In genomic region chr6:125931733-125932450, GRCh38 we compare ENCODE assay signal across 1 cellular context.
TF ChIP-seq lines count a peak whose summit lies in the region.

No MANE protein-coding gene starts in this region.

TF ChIP-seq in GM12878, 131 proteins besides CTCF, POLR2A, EP300 and RAD21 (continued from another document and continues in another):
- TF ChIP-seq TCF3 (IDR thresholded peaks at IDR 0.05; ENCODE audit: borderline replicate concordance, insufficient read depth, low read depth, low read length) (no peak), RFX5 (IDR thresholded peaks at IDR 0.05; ENCODE audit: low read depth, low read length) (no peak), ZNF622 (IDR thresholded peaks at IDR 0.05) (no peak), ZZZ3 (IDR thresholded peaks at IDR 0.05; ENCODE audit: control insufficient read depth, insufficient read length, low read depth) (no peak), MTA2 (IDR thresholded peaks at IDR 0.05; ENCODE audit: low read depth) (peak; percentile 57; the same call in 1 of the 2 replicates), NFIC (IDR thresholded peaks at IDR 0.05; ENCODE audit: low read depth, low read length) (peak; percentile 89), RCOR1 (conservative IDR thresholded peaks at IDR 0.05; ENCODE audit: low read depth, low read length) (no peak), IKZF2 (IDR thresholded peaks at IDR 0.05) (peak in 1 of 2 experiments; percentile 45; a peak in 1 of 4 replicates), HDGF (IDR thresholded peaks at IDR 0.05) (no peak), ELK1 (IDR thresholded peaks at IDR 0.05; ENCODE audit: low read depth, low read length) (no peak), DPF2 (IDR thresholded peaks at IDR 0.05) (0 out of 2 replicates have a peak, but pooled peaks have one; percentile 15), PAX8 (IDR thresholded peaks at IDR 0.05) (no peak), SUPT20H (IDR thresholded peaks at IDR 0.05; ENCODE audit: borderline replicate concordance, control insufficient read depth, low read depth, low read length) (no peak), SREBF2 (IDR thresholded peaks at IDR 0.05; ENCODE audit: low read length) (no peak), SMC3 (IDR thresholded peaks at IDR 0.05; ENCODE audit: borderline replicate concordance, low read length) (no peak), STAT3 (IDR thresholded peaks at IDR 0.05; ENCODE audit: low read depth, low read length) (no peak), FOS (IDR thresholded peaks at IDR 0.05; ENCODE audit: borderline replicate concordance, extremely low read depth, insufficient read length) (no peak), YBX1 (IDR thresholded peaks at IDR 0.05) (no peak), FOXK2 (IDR thresholded peaks at IDR 0.05) (no peak), CBX5 (IDR thresholded peaks at IDR 0.05; ENCODE audit: low read depth) (0 out of 2 replicates have a peak, but pooled peaks have one; percentile 74), ZSCAN29 (IDR thresholded peaks at IDR 0.05) (no peak), IRF3 (IDR thresholded peaks at IDR 0.05) (no peak), ATF2 (IDR thresholded peaks at IDR 0.05; ENCODE audit: low read length) (peak; percentile 91), TCF12 (IDR thresholded peaks at IDR 0.05; ENCODE audit: low read depth, low read length) (no peak), ZBTB33 (IDR thresholded peaks at IDR 0.05) (no peak), ESRRA (IDR thresholded peaks at IDR 0.05; ENCODE audit: low read length) (no peak), FOXM1 (IDR thresholded peaks at IDR 0.05; ENCODE audit: low read depth, low read length) (peak; percentile 79; the same call in 1 of the 2 replicates), STAT1 (conservative IDR thresholded peaks at IDR 0.05) (no peak), CREM (IDR thresholded peaks at IDR 0.05; ENCODE audit: low read depth) (peak; percentile 92), MXI1 (IDR thresholded peaks at IDR 0.05; ENCODE audit: low read depth, low read length) (no peak), NFYA (IDR thresholded peaks at IDR 0.05; ENCODE audit: borderline replicate concordance, low read depth, low read length) (no peak), MLLT1 (IDR thresholded peaks at IDR 0.05) (no peak), PML (IDR thresholded peaks at IDR 0.05; ENCODE audit: low read length) (peak; percentile 43; the same call in 1 of the 2 replicates), BCL3 (IDR thresholded peaks at IDR 0.05; ENCODE audit: borderline replicate concordance, insufficient read depth, low read depth, low read length, poor library complexity, severe bottlenecking) (peak; percentile 47), BHLHE40 (IDR thresholded peaks at IDR 0.05; ENCODE audit: borderline replicate concordance in 1 of 2, low read depth in 2 of 2, low read length in 1 of 2) (no peak), SIX5 (IDR thresholded peaks at IDR 0.05; ENCODE audit: low read depth, low read length, severe bottlenecking) (no peak), ZBTB40 (IDR thresholded peaks at IDR 0.05; ENCODE audit: borderline replicate concordance) (no peak), ZNF592 (IDR thresholded peaks at IDR 0.05) (no peak), RELA (IDR thresholded peaks at IDR 0.05; ENCODE audit: borderline replicate concordance, partially characterized antibody) (no peak), HDAC6 (IDR thresholded peaks at IDR 0.05; ENCODE audit: unreplicated experiment) (no peak), EGR1 (IDR thresholded peaks at IDR 0.05; ENCODE audit: borderline replicate concordance in 1 of 2, low read depth in 2 of 2, low read length in 2 of 2) (no peak), SMAD1 (IDR thresholded peaks at IDR 0.05; ENCODE audit: low read depth, partially characterized antibody) (no peak), NR2F1 (conservative IDR thresholded peaks at IDR 0.05) (peak; percentile 75), MYB (IDR thresholded peaks at IDR 0.05; ENCODE audit: borderline replicate concordance, low read depth, low read length) (no peak)
- TF ChIP-seq, protein P1, sequence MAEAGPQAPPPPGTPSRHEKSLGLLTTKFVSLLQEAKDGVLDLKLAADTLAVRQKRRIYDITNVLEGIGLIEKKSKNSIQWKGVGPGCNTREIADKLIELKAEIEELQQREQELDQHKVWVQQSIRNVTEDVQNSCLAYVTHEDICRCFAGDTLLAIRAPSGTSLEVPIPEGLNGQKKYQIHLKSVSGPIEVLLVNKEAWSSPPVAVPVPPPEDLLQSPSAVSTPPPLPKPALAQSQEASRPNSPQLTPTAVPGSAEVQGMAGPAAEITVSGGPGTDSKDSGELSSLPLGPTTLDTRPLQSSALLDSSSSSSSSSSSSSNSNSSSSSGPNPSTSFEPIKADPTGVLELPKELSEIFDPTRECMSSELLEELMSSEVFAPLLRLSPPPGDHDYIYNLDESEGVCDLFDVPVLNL (IDR thresholded peaks at IDR 0.05; ENCODE audit: low read depth, low read length), result no peak
- TF ChIP-seq, protein P2, sequence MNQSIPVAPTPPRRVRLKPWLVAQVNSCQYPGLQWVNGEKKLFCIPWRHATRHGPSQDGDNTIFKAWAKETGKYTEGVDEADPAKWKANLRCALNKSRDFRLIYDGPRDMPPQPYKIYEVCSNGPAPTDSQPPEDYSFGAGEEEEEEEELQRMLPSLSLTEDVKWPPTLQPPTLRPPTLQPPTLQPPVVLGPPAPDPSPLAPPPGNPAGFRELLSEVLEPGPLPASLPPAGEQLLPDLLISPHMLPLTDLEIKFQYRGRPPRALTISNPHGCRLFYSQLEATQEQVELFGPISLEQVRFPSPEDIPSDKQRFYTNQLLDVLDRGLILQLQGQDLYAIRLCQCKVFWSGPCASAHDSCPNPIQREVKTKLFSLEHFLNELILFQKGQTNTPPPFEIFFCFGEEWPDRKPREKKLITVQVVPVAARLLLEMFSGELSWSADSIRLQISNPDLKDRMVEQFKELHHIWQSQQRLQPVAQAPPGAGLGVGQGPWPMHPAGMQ (IDR thresholded peaks at IDR 0.05; ENCODE audit: borderline replicate concordance), result no peak
